Comparison of ENCODE assay signal across 24 cellular contexts in genomic region chr21:31985398-31985797, GRCh38.
"Had no signal": no experiment of that assay in that cellular context is flagged by ENCODE, and none has a peak within 500 bp of the region (broad histone marks: within the 10 kb centered on the region; RNA-seq: fewer than 3 reads in every experiment).

No MANE protein-coding gene starts in this region.

- H3K9me3 Mint-ChIP-seq: dendritic cell treated with granulocyte-macrophage colony-stimulating factor and Interleukin-4, amounts not matched to agents 40 ng/mL and 50 ng/mL, for 4 days; immature natural killer cell had no signal

- H3K36me3 Mint-ChIP-seq: immature natural killer cell had no signal

- H3K4me1 ChIP-seq: esophagus squamous epithelium, left ventricle myocardium inferior, lower lobe of right lung, right atrium auricular region, sigmoid colon, thyroid gland, upper lobe of left lung had no signal

- H3K27ac Mint-ChIP-seq: dendritic cell treated with granulocyte-macrophage colony-stimulating factor and Interleukin-4, amounts not matched to agents 40 ng/mL and 50 ng/mL, for 4 days; effector memory CD8-positive, alpha-beta T cell; immature natural killer cell; memory B cell; mesothelial cell of epicardium had no signal

- H3K27ac ChIP-seq: esophagus squamous epithelium, gastroesophageal sphincter, left ventricle myocardium inferior, lower lobe of right lung, neutrophil, right atrium auricular region, sigmoid colon, skin epidermis, suprapubic skin, thyroid gland, upper lobe of left lung had no signal

- ATAC-seq: effector memory CD8-positive, alpha-beta T cell; gastroesophageal sphincter had no signal

- H3K4me3 Mint-ChIP-seq: dendritic cell treated with granulocyte-macrophage colony-stimulating factor and Interleukin-4, amounts not matched to agents 40 ng/mL and 50 ng/mL, for 4 days; effector memory CD8-positive, alpha-beta T cell; immature natural killer cell; memory B cell; mesothelial cell of epicardium; nephron had no signal

- DNase-seq: cerebellar nuclear complex; effector memory CD8-positive, alpha-beta T cell; esophagus squamous epithelium; foreskin fibroblast; glutamatergic neuron; immature natural killer cell; left ventricle myocardium inferior; lower lobe of right lung; posterior cingulate gyrus; sigmoid colon; stimulated activated CD4-positive, alpha-beta T cell treated with anti-CD3 and anti-CD28 coated beads, Interleukin-2, amount 100 ng/mL, for 24 hours; stimulated activated CD4-positive, alpha-beta T cell treated with anti-CD3 and anti-CD28 coated beads, Interleukin-4, amount 100 ng/mL, for 4 hours; stimulated activated naive CD4-positive, alpha-beta T cell; thyroid gland had no signal

- H3K36me3 ChIP-seq: esophagus squamous epithelium, gastroesophageal sphincter, left ventricle myocardium inferior, lower lobe of right lung, neutrophil, right atrium auricular region, sigmoid colon, thyroid gland, upper lobe of left lung had no signal

- H3K4me3 ChIP-seq: esophagus squamous epithelium, gastroesophageal sphincter, left ventricle myocardium inferior, lower lobe of right lung, right atrium auricular region, sigmoid colon, skin epidermis, suprapubic skin, thyroid gland, upper lobe of left lung had no signal

- H3K4me1 Mint-ChIP-seq: immature natural killer cell, memory B cell had no signal

- H3K27me3 Mint-ChIP-seq: dendritic cell treated with granulocyte-macrophage colony-stimulating factor and Interleukin-4, amounts not matched to agents 40 ng/mL and 50 ng/mL, for 4 days had no signal

- H3K27me3 ChIP-seq: esophagus squamous epithelium, gastroesophageal sphincter, neutrophil, right atrium auricular region, sigmoid colon, suprapubic skin, thyroid gland, upper lobe of left lung had no signal

- H3K9me3 ChIP-seq: esophagus squamous epithelium, gastroesophageal sphincter, lower lobe of right lung, neutrophil, right atrium auricular region, sigmoid colon, suprapubic skin, thyroid gland, upper lobe of left lung had no signal
